Comparison of ENCODE assay signal across 8 cellular contexts in the genomic region with DNA sequence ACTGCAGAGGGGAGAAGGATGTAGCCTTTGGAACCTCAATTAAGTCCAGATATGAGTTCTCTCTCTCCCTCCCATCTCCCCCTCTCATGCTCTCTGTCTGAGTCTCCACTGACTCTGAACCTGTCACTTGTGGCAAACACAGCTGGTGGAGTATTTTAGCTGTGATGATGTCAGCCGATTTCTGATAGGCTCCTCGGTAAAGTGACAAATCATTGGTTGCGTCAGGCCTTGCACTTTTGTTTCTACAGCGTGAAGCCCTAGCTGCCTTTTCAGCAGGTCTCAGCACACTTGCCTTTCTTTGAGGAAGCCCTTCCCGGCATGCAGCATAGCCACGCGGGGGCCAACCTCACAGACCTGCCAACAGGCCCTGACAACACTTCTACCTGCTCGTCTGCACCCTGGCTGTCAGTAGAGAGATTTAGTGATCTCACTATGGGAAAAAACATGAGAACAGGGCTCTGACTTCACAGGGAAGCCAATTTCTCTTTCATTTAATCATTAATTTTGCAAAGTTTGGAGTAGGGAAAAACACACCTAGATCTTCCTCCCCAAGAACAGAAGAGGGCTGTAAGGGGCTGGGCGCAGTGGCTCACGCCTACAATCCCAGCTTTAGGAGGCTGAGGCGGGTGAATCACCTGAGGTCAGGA.
DNase-seq lines count a peak whose midpoint lies in the region; ATAC-seq lines count a peak whose summit lies in the region.

No MANE protein-coding gene starts in this region.

- H3K4me3 ChIP-seq in endocrine pancreas (ENCODE audit: control insufficient read depth, insufficient read depth, low read length) = no peak overlapping the region

- H3K4me1 ChIP-seq in endocrine pancreas (ENCODE audit: control insufficient read depth, insufficient read depth, low read length) = peaks cover 6% of the 10 kb centered on the region

- H3K4me1 Mint-ChIP-seq in activated CD4-positive, alpha-beta memory T cell treated with anti-CD3 and anti-CD28 coated beads for 36 hours (ENCODE audit: low read depth) = peaks cover 72% of the 10 kb centered on the region
- peaks cover 60 to 76% of the 10 kb centered on the region in 2 donors for H3K4me1 Mint-ChIP-seq in natural killer cell treated with Interleukin-12 subunit alpha and Interleukin-12 subunit beta and Interleukin-15 and Interleukin-18, amount 100 ng/mL, for 72 hours (ENCODE audit: low read depth in 2 of 2)

- peak; percentile 67 for ATAC-seq in GM18519 (IDR thresholded peaks at IDR 0.05; ENCODE audit: low FRiP score, unreplicated experiment)
- peak; percentile 87 for ATAC-seq in HG02852 (IDR thresholded peaks at IDR 0.05; ENCODE audit: unreplicated experiment)
- ATAC-seq in natural killer cell treated with Interleukin-12 subunit alpha and Interleukin-12 subunit beta and Interleukin-15 and Interleukin-18, amount 100 ng/mL, for 72 hours = peak; percentile 89 to 90

- no peaks in the 10 kb centered on the region for H3K27me3 ChIP-seq in endocrine pancreas (ENCODE audit: control insufficient read depth, insufficient read depth, low read length)

- CTCF ChIA-PET in activated CD4-positive, alpha-beta memory T cell treated with anti-CD3 and anti-CD28 coated beads for 36 hours (lab: Charles Lee) = interaction anchor here (0.8 to 5.1 kb wide), 6 partner anchors 10 to 642 kb away, joined by 3 to 29 read pairs (median 3); no protein-coding TSS in a partner anchor

- H3K9ac ChIP-seq in endocrine pancreas (ENCODE audit: control insufficient read depth, insufficient read depth, low read length) = peak overlapping the region; percentile 51

- peak overlapping the region; percentile 44 for H3K4me3 Mint-ChIP-seq in activated CD4-positive, alpha-beta memory T cell treated with anti-CD3 and anti-CD28 coated beads for 36 hours
- peak overlapping the region; percentile 82 for H3K4me3 Mint-ChIP-seq in natural killer cell treated with Interleukin-12 subunit alpha and Interleukin-12 subunit beta and Interleukin-15 and Interleukin-18, amount 100 ng/mL, for 72 hours

- H3K27ac Mint-ChIP-seq in activated CD4-positive, alpha-beta memory T cell treated with anti-CD3 and anti-CD28 coated beads for 36 hours = peak overlapping the region; percentile 91
- H3K27ac Mint-ChIP-seq in natural killer cell treated with Interleukin-12 subunit alpha and Interleukin-12 subunit beta and Interleukin-15 and Interleukin-18, amount 100 ng/mL, for 72 hours = peak overlapping the region; percentile 80 to 93

- H3K9me3 ChIP-seq in endocrine pancreas (ENCODE audit: control insufficient read depth, low read length) = no peaks in the 10 kb centered on the region

- intact Hi-C loops in activated CD4-positive, alpha-beta memory T cell treated with anti-CD3 and anti-CD28 coated beads for 36 hours (cut with micrococcal nuclease) = loop anchor here (1.0 to 10.0 kb wide), 10 partner anchors 9 to 1588 kb away; partner anchors contain the start of gene ATXN1

- no peaks in the 10 kb centered on the region for H3K27me3 Mint-ChIP-seq in activated CD4-positive, alpha-beta memory T cell treated with anti-CD3 and anti-CD28 coated beads for 36 hours
- H3K27me3 Mint-ChIP-seq in natural killer cell treated with Interleukin-12 subunit alpha and Interleukin-12 subunit beta and Interleukin-15 and Interleukin-18, amount 100 ng/mL, for 72 hours = no peaks in the 10 kb centered on the region

- no peaks in the 10 kb centered on the region for H3K36me3 ChIP-seq in endocrine pancreas (ENCODE audit: control insufficient read depth, insufficient read depth, low read length)

- POLR2A ChIA-PET in activated CD4-positive, alpha-beta memory T cell treated with anti-CD3 and anti-CD28 coated beads for 36 hours (lab: Charles Lee) = interaction anchor here (0.7 to 1.2 kb wide), 3 partner anchors 391 to 440 kb away, joined by 3 to 5 read pairs (median 3); partner anchors contain the start of gene ATXN1

- peaks cover 20% of the 10 kb centered on the region for H3K36me3 Mint-ChIP-seq in activated CD4-positive, alpha-beta memory T cell treated with anti-CD3 and anti-CD28 coated beads for 36 hours
- H3K36me3 Mint-ChIP-seq in natural killer cell treated with Interleukin-12 subunit alpha and Interleukin-12 subunit beta and Interleukin-15 and Interleukin-18, amount 100 ng/mL, for 72 hours = no peaks in the 10 kb centered on the region

- DNase-seq in NCI-H2171 (lab: John Stamatoyannopoulos, UW) = peak; percentile 80
- peak; percentile 89 for DNase-seq in activated CD4-positive, alpha-beta memory T cell treated with anti-CD3 and anti-CD28 coated beads for 36 hours
- peak; percentile 90 for DNase-seq in natural killer cell treated with Interleukin-12 subunit alpha and Interleukin-12 subunit beta and Interleukin-15 and Interleukin-18, amount 100 ng/mL, for 72 hours (ENCODE audit: low spot score)
- peak; percentile 70 for DNase-seq in stimulated activated naive CD4-positive, alpha-beta T cell treated with Interleukin-2 at 50 U/mL for 16 hours (lab: John Stamatoyannopoulos, UW)
- no peak for DNase-seq in T1000 (lab: John Stamatoyannopoulos, UW)

- H3K9me3 Mint-ChIP-seq in activated CD4-positive, alpha-beta memory T cell treated with anti-CD3 and anti-CD28 coated beads for 36 hours = no peaks in the 10 kb centered on the region
- no peaks in the 10 kb centered on the region for H3K9me3 Mint-ChIP-seq in natural killer cell treated with Interleukin-12 subunit alpha and Interleukin-12 subunit beta and Interleukin-15 and Interleukin-18, amount 100 ng/mL, for 72 hours
